Comparison of ENCODE assay signal across 23 cellular contexts in genomic region chr9:25876248-25876647, GRCh38.
DNase-seq lines count a peak whose midpoint lies in the region; TF ChIP-seq lines count a peak whose summit lies in the region.
"Had no signal": no experiment of that assay in that cellular context is flagged by ENCODE, and none has a peak within 500 bp of the region (broad histone marks: within the 10 kb centered on the region; RNA-seq: fewer than 3 reads in every experiment).

No MANE protein-coding gene starts in this region.

- no peak for TF ChIP-seq POLR2A in spleen (IDR thresholded peaks at IDR 0.05)

- TF ChIP-seq CTCF in endodermal cell (conservative IDR thresholded peaks at IDR 0.05) (no peak), smooth muscle cell (IDR thresholded peaks at IDR 0.05; ENCODE audit: borderline replicate concordance, insufficient read depth, poor library complexity, severe bottlenecking) (no peak), spleen (IDR thresholded peaks at IDR 0.05 in 8 of 11, conservative IDR thresholded peaks at IDR 0.05 in 3 of 11) (no peak)

- H3K4me1 ChIP-seq in endodermal cell (ENCODE audit: control insufficient read depth, insufficient read depth, low read length) (no peaks in the 10 kb centered on the region), smooth muscle cell (ENCODE audit: low read depth) (no peaks in the 10 kb centered on the region), spleen (no peaks in the 10 kb centered on the region)
- H3K4me1 ChIP-seq: BLaER1 had no signal

- H3K4me3 ChIP-seq in endodermal cell (ENCODE audit: low read length), result no peak overlapping the region
- H3K4me3 ChIP-seq in smooth muscle cell, result no peak overlapping the region
- no peak overlapping the region for H3K4me3 ChIP-seq in spleen
- H3K4me3 ChIP-seq: BLaER1, GM12878 had no signal

- H3K4me3 Mint-ChIP-seq in endodermal cell, result no peak overlapping the region
- H3K4me3 Mint-ChIP-seq: CD14-positive monocyte; CD4-positive, alpha-beta memory T cell; CD4-positive, CD25-positive, alpha-beta regulatory T cell; CD8-positive, alpha-beta memory T cell had no signal

- H3K36me3 ChIP-seq in endodermal cell (ENCODE audit: control insufficient read depth, insufficient read depth, low read length) (no peaks in the 10 kb centered on the region), smooth muscle cell (ENCODE audit: low read depth) (no peaks in the 10 kb centered on the region), spleen (no peaks in the 10 kb centered on the region)
- H3K36me3 ChIP-seq: BE2C, BLaER1 had no signal

- WGBS in endodermal cell (ENCODE audit: insufficient coverage in 1 of 2, insufficient read length in 1 of 2), 2 experiments, result 80 to 92% methylated on average over 1 of the region's 1 CpG
- 77% methylated on average over 1 of the region's 1 CpG for WGBS in smooth muscle cell (ENCODE audit: low lambda C conversion rate)
- 72 to 95% (median 87%) methylated on average over 1 of the region's 1 CpG for WGBS in spleen, 5 donors

- peaks cover 14% of the 10 kb centered on the region for H3K4me1 Mint-ChIP-seq in endodermal cell
- H3K4me1 Mint-ChIP-seq: CD14-positive monocyte; CD4-positive, alpha-beta memory T cell; CD4-positive, CD25-positive, alpha-beta regulatory T cell; CD8-positive, alpha-beta memory T cell had no signal

- peak overlapping the region; percentile 48 for H3K27ac Mint-ChIP-seq in endodermal cell
- H3K27ac Mint-ChIP-seq: CD14-positive monocyte; CD4-positive, alpha-beta memory T cell; CD4-positive, CD25-positive, alpha-beta regulatory T cell; CD8-positive, alpha-beta memory T cell had no signal

- H3F3A ChIP-seq in smooth muscle cell (ENCODE audit: low read depth), result no peaks in the 10 kb centered on the region

- H3K4me2 ChIP-seq in smooth muscle cell, result no peak overlapping the region
- H3K4me2 ChIP-seq: BLaER1 had no signal

- H3K9ac ChIP-seq in endodermal cell (ENCODE audit: extremely low read depth, low read length, poor library complexity, severe bottlenecking) (no peak overlapping the region), smooth muscle cell (ENCODE audit: low read depth) (no peak overlapping the region)
- H3K9ac ChIP-seq: BLaER1 had no signal

- H3K36me3 Mint-ChIP-seq in endodermal cell (ENCODE audit: low read depth), result no peaks in the 10 kb centered on the region
- H3K36me3 Mint-ChIP-seq: CD14-positive monocyte; CD4-positive, alpha-beta memory T cell; CD4-positive, CD25-positive, alpha-beta regulatory T cell; CD8-positive, alpha-beta memory T cell had no signal

- H2AFZ ChIP-seq in smooth muscle cell (ENCODE audit: low read depth), result peak overlapping the region; percentile 21

- H3K27ac ChIP-seq in endodermal cell (ENCODE audit: low read depth, low read length) (no peak overlapping the region), smooth muscle cell (ENCODE audit: low read depth) (no peak overlapping the region), spleen (no peak overlapping the region)
- H3K27ac ChIP-seq: BLaER1 had no signal

- H3K27me3 ChIP-seq in endodermal cell (ENCODE audit: control insufficient read depth, insufficient read depth, low read length, poor library complexity, severe bottlenecking) (no peaks in the 10 kb centered on the region), smooth muscle cell (ENCODE audit: low read depth) (no peaks in the 10 kb centered on the region), spleen (replicated peaks in 1 of 7) (no peaks in the 10 kb centered on the region)
- H3K27me3 ChIP-seq: BE2C, BLaER1 had no signal

- peaks cover 19% of the 10 kb centered on the region for H3K9me3 ChIP-seq in endodermal cell (ENCODE audit: control insufficient read depth, low read length)
- no peaks in the 10 kb centered on the region for H3K9me3 ChIP-seq in smooth muscle cell (replicated peaks; ENCODE audit: low read depth)
- peaks cover 0 to 42% (median 13%) of the 10 kb centered on the region in 8 donors for H3K9me3 ChIP-seq in spleen
- H3K9me3 ChIP-seq: BE2C, BLaER1 had no signal

- no peaks in the 10 kb centered on the region for H3K27me3 Mint-ChIP-seq in endodermal cell (ENCODE audit: insufficient read depth)
- H3K27me3 Mint-ChIP-seq: CD4-positive, alpha-beta memory T cell; CD4-positive, CD25-positive, alpha-beta regulatory T cell; CD8-positive, alpha-beta memory T cell had no signal

- H3K9me3 Mint-ChIP-seq in endodermal cell, result peaks cover 9% of the 10 kb centered on the region

- DNase-seq in SK-N-DZ (ENCODE audit: low spot score) (peak; percentile 1), endodermal cell (no peak), smooth muscle cell (lab: John Stamatoyannopoulos, UW; ENCODE audit: unreplicated experiment) (no peak), spleen (no peak)
- DNase-seq in stimulated activated CD4-positive, alpha-beta T cell treated with anti-CD3 and anti-CD28 coated beads, Interleukin-12 subunit alpha, Interleukin-12 subunit beta, amount 100 ng/mL, for 4 hours, result no peak
- DNase-seq: 8988T; ACHN; BE2C; C1 segment of cervical spinal cord; CD4-positive, alpha-beta memory T cell; CD4-positive, CD25-positive, alpha-beta regulatory T cell; CD8-positive, alpha-beta memory T cell; COR-L47; DMS 273 treated with DMSO at 0.1 percent for 48 hours; DMS153; DMS53; DMS79; DND-41; EL; GDM1 had no signal

- intact Hi-C loops in spleen (cut with DNase I; ENCODE audit: low total_unique reads), result no loop called here

- no peaks in the 10 kb centered on the region for H4K20me1 ChIP-seq in smooth muscle cell (ENCODE audit: low read depth)
- H4K20me1 ChIP-seq: BLaER1 had no signal

- no peaks in the 10 kb centered on the region for H3K79me2 ChIP-seq in smooth muscle cell (ENCODE audit: low read depth)
